ENCODE assay signal across 15 cellular contexts in genomic region chr7:226281-226882, GRCh38. TPM values are rescaled to one million over a fixed set of nuclear protein-coding genes. Genes with fewer than 3 reads are reported as not detected.
A peak's percentile ranks its signal among the peaks of the same experiment; 100 is the strongest.
DNase-seq lines count a peak whose midpoint lies in the region; ATAC-seq and TF ChIP-seq lines count a peak whose summit lies in the region.
"Had no signal": no experiment of that assay in that cellular context is flagged by ENCODE, and none has a peak within 500 bp of the region (broad histone marks: within the 10 kb centered on the region; RNA-seq: fewer than 3 reads in every experiment).

No MANE protein-coding gene starts in this region.

- no peaks in the 10 kb centered on the region for H3K27me3 ChIP-seq in MG63
- H3K27me3 ChIP-seq: upper lobe of right lung had no signal

- H3K27ac Mint-ChIP-seq in Calu3 (ENCODE audit: unreplicated experiment), result no peak overlapping the region
- H3K27ac Mint-ChIP-seq: activated naive CD8-positive, alpha-beta T cell had no signal

- no peak overlapping the region for H3K4me3 ChIP-seq in MG63
- H3K4me3 ChIP-seq: BLaER1 treated with 17β-estradiol and CSF1 and Interleukin-3, amounts not matched to agents 10 nM and 100 nM; upper lobe of right lung had no signal

- no TSS peak for BruUV-seq in Calu3 (replicated peaks; lab: Mats Ljungman, UMichigan)

- CTCF ChIA-PET in Calu3 (lab: Charles Lee), result interaction anchor here (0.6 kb wide), 2 partner anchors 162 to 852 kb away, joined by 3 to 4 read pairs; no protein-coding TSS in a partner anchor

- TF ChIP-seq CTCF in Calu3 (IDR thresholded peaks at IDR 0.05; ENCODE audit: unreplicated experiment), result no peak

- H3K36me3 Mint-ChIP-seq in Calu3 (ENCODE audit: insufficient read depth, unreplicated experiment), result peaks cover 6% of the 10 kb centered on the region
- H3K36me3 Mint-ChIP-seq: activated naive CD8-positive, alpha-beta T cell had no signal

- H3K4me3 Mint-ChIP-seq in Calu3 (ENCODE audit: low read depth, unreplicated experiment), result no peak overlapping the region
- H3K4me3 Mint-ChIP-seq: activated naive CD8-positive, alpha-beta T cell had no signal

- peak; percentile 69 for ATAC-seq in esophagus mucosa
- ATAC-seq in GM18870 (IDR thresholded peaks at IDR 0.05; ENCODE audit: unreplicated experiment), result no peak
- ATAC-seq: upper lobe of right lung had no signal

- H3K36me3 ChIP-seq in MG63, result peaks cover 13% of the 10 kb centered on the region
- H3K36me3 ChIP-seq: upper lobe of right lung, WERI-Rb-1 had no signal

- H3K9me3 ChIP-seq in MG63, result no peaks in the 10 kb centered on the region
- H3K9me3 ChIP-seq: BLaER1 treated with 17β-estradiol and CSF1 and Interleukin-3, amounts not matched to agents 10 nM and 100 nM; upper lobe of right lung had no signal

- DNase-seq in Calu3 (peak; percentile 63), MG63 (peak; percentile 33), posterior vena cava (ENCODE audit: low spot score) (peak; percentile 83), COR-L47 (lab: John Stamatoyannopoulos, UW) (no peak), HuH-7 (ENCODE audit: low spot score) (no peak)
- no peak for DNase-seq in stimulated activated CD4-positive, alpha-beta T cell treated with anti-CD3 and anti-CD28 coated beads, Interleukin-4, amount 100 ng/mL, for 24 hours
- DNase-seq: erythroblast, mesendoderm, NCI-H2081 treated with DMSO at 0.1 percent for 48 hours, upper lobe of right lung, WERI-Rb-1 had no signal

- H3K27me3 Mint-ChIP-seq in Calu3 (ENCODE audit: unreplicated experiment), result peaks cover 24% of the 10 kb centered on the region
- H3K27me3 Mint-ChIP-seq: activated naive CD8-positive, alpha-beta T cell had no signal

- H3K4me1 Mint-ChIP-seq in Calu3 (ENCODE audit: low read depth, unreplicated experiment), result peaks cover 9% of the 10 kb centered on the region

- intact Hi-C loops in Calu3 (cut with micrococcal nuclease; ENCODE audit: unreplicated experiment), result no loop called here
- intact Hi-C loops in posterior vena cava (cut with DNase I), result no loop called here

- no peaks in the 10 kb centered on the region for H3K9me3 Mint-ChIP-seq in Calu3 (ENCODE audit: low read depth, unreplicated experiment)

RNA-seq across cellular contexts. Expression of gene FAM20C, which starts 34.0 kb away (rescaled TPM):
- total RNA-seq in Calu3 (2022), result 4.9 and 9.1 TPM in 2 replicates
- 48.3 and 52.6 TPM in 2 replicates for total RNA-seq in MG63 (2014; rRNA removed; shearing (Covaris generic); ENCODE audit: low replicate concordance)
- total RNA-seq in esophagus mucosa, result 12.6 TPM
- total RNA-seq in posterior vena cava, result 10 to 100 TPM; 56.6 to 74.3 TPM

Comparison
In these comparisons a context has a peak if more than half of its experiments do, and no peak if none do; other contexts are left out.
1. DNase-seq: peak in Calu3 (single experiment), MG63 (single experiment) and posterior vena cava (single experiment); none in COR-L47 (single experiment), HuH-7 (single experiment) and stimulated activated CD4-positive, alpha-beta T cell treated with anti-CD3 and anti-CD28 coated beads, Interleukin-4, amount 100 ng/mL, for 24 hours (single experiment).